ENCODE assay signal across 8 cellular contexts in genomic region chr1:230185076-230186001, GRCh38.
A peak's percentile ranks its signal among the peaks of the same experiment; 100 is the strongest.
DNase-seq lines count a peak whose midpoint lies in the region; ATAC-seq, FAIRE-seq and TF ChIP-seq lines count a peak whose summit lies in the region.

No MANE protein-coding gene starts in this region.

- TF ChIP-seq RAD21 in HCT116 (IDR thresholded peaks at IDR 0.05; ENCODE audit: low read depth) (no peak), HepG2 (CRISPR knock-in tag; IDR thresholded peaks at IDR 0.05) (no peak)

- no peaks in the 10 kb centered on the region for H3K9me2 ChIP-seq in HCT116 (ENCODE audit: insufficient read depth)

- BruUV-seq in A673 (replicated peaks; lab: Mats Ljungman, UMichigan) = no TSS peak
- BruUV-seq in HCT116 (replicated peaks; lab: Mats Ljungman, UMichigan) = no TSS peak
- TSS peak; percentile 92 for BruUV-seq in HepG2 (replicated peaks; lab: Mats Ljungman, UMichigan)

- RAD21 ChIA-PET in HCT116 (lab: Charles Lee; ENCODE audit: low non-redundant PET in 1 of 2, low total read pairs in 2 of 2, uncharacterized antibody in 2 of 2, unreplicated experiment in 2 of 2) = interaction anchor here in 1 of 2 experiments (0.7 kb wide), 1 partner anchor 124 kb away, joined by 3 read pairs; no protein-coding TSS in a partner anchor

- H3K9me3 ChIP-seq in A673 (ENCODE audit: low read depth, low read length, poor library complexity, severe bottlenecking) (no peaks in the 10 kb centered on the region), HCT116 (ENCODE audit: control insufficient read depth in 1 of 2, insufficient read depth in 1 of 2, low read depth in 1 of 2, low read length in 2 of 2) (no peaks in the 10 kb centered on the region), HepG2 (ENCODE audit: low read length) (no peaks in the 10 kb centered on the region)

- H3K36me3 Mint-ChIP-seq in activated T-helper 1 cell treated with anti-CD3 and anti-CD28 coated beads, Interleukin-12 subunit alpha, Interleukin-12 subunit beta, Interleukin-2, Interleukin-4 antibody, amounts not matched to agents 30 ng/mL and 10 ng/mL and 1 ng/mL, durations not matched to agents 14 hours and 24 hours and 36 hours (ENCODE audit: low read depth) = peaks cover 34% of the 10 kb centered on the region

- H3K4me1 ChIP-seq in A673 (ENCODE audit: insufficient read depth, low read length, poor library complexity, severe bottlenecking) = peaks cover 21% of the 10 kb centered on the region
- peaks cover 18 to 21% of the 10 kb centered on the region in 2 experiments for H3K4me1 ChIP-seq in HCT116 (ENCODE audit: control insufficient read depth in 1 of 2, insufficient read depth in 2 of 2, low read length in 2 of 2)
- H3K4me1 ChIP-seq in HepG2 (ENCODE audit: insufficient read depth, low read length) = peaks cover 23% of the 10 kb centered on the region

- CTCF ChIA-PET in A673 (lab: Charles Lee) (no interaction called here), HCT116 (lab: Charles Lee) (no interaction called here), HepG2 (lab: Yijun Ruan, JAX; ENCODE audit: low intra/inter-chr PET ratio, low total read pairs) (no interaction called here)

- H3K4me1 Mint-ChIP-seq in activated T-helper 1 cell treated with anti-CD3 and anti-CD28 coated beads, Interleukin-12 subunit alpha, Interleukin-12 subunit beta, Interleukin-2, Interleukin-4 antibody, amounts not matched to agents 30 ng/mL and 10 ng/mL and 1 ng/mL, durations not matched to agents 14 hours and 24 hours and 36 hours (ENCODE audit: low read depth) = peaks cover 41% of the 10 kb centered on the region

- H3K9me3 Mint-ChIP-seq in activated T-helper 1 cell treated with anti-CD3 and anti-CD28 coated beads, Interleukin-12 subunit alpha, Interleukin-12 subunit beta, Interleukin-2, Interleukin-4 antibody, amounts not matched to agents 30 ng/mL and 10 ng/mL and 1 ng/mL, durations not matched to agents 14 hours and 24 hours and 36 hours = peaks cover 4% of the 10 kb centered on the region

- intact Hi-C loops in A673 (cut with micrococcal nuclease; ENCODE audit: unreplicated experiment) = no loop called here
- intact Hi-C loops in HCT116 (cut with micrococcal nuclease) = no loop called here
- intact Hi-C loops in activated T-helper 1 cell treated with anti-CD3 and anti-CD28 coated beads, Interleukin-12 subunit alpha, Interleukin-12 subunit beta, Interleukin-2, Interleukin-4 antibody, amounts not matched to agents 30 ng/mL and 10 ng/mL and 1 ng/mL, durations not matched to agents 14 hours and 24 hours and 36 hours (cut with micrococcal nuclease) = loop anchor here (1.0 to 5.0 kb wide), 4 partner anchors 25 to 523 kb away; no protein-coding TSS in a partner anchor
- intact Hi-C loops in HepG2 (cut with micrococcal nuclease; ENCODE audit: unreplicated experiment) = loop anchor here (1.0 kb wide), 1 partner anchor 27 kb away; no protein-coding TSS in a partner anchor

- TF ChIP-seq POLR2A in HCT116 (IDR thresholded peaks at IDR 0.05; ENCODE audit: borderline replicate concordance, extremely low read depth, insufficient read depth, insufficient read length) (no peak), HepG2 (IDR thresholded peaks at IDR 0.05; ENCODE audit: insufficient read depth in 1 of 2, low read depth in 2 of 2, low read length in 2 of 2) (no peak)

- POLR2A ChIA-PET in A673 (lab: Charles Lee; ENCODE audit: low non-redundant PET) (interaction anchor here (0.8 kb wide), 1 partner anchor 51 kb away, joined by 3 read pairs; no protein-coding TSS in a partner anchor), HCT116 (lab: Charles Lee) (no interaction called here), HepG2 (lab: Yijun Ruan, JAX) (interaction anchor here (1.0 to 1.7 kb wide), 7 partner anchors 8 to 79 kb away, joined by 3 to 8 read pairs (median 4); no protein-coding TSS in a partner anchor)

- TF ChIP-seq CTCF in A673 (conservative IDR thresholded peaks at IDR 0.05; ENCODE audit: low read depth, low read length) (no peak), HCT116 (IDR thresholded peaks at IDR 0.05 in 2 of 3, conservative IDR thresholded peaks at IDR 0.05 in 1 of 3; ENCODE audit: borderline replicate concordance in 1 of 3, insufficient read depth in 1 of 3, low read depth in 2 of 3, low read length in 2 of 3) (no peak), HepG2 (CRISPR knock-in tag; IDR thresholded peaks at IDR 0.05) (no peak)

- peak overlapping the region; percentile 54 for H3K4me2 ChIP-seq in HCT116 (ENCODE audit: low read length)
- peak overlapping the region; percentile 71 for H3K4me2 ChIP-seq in HepG2 (ENCODE audit: low read depth, low read length)

- H2AFZ ChIP-seq in HCT116 (ENCODE audit: low read depth, low read length, poor library complexity, severe bottlenecking) (no peak overlapping the region), HepG2 (ENCODE audit: low read length) (no peak overlapping the region)

- H3K9ac ChIP-seq in HCT116 (ENCODE audit: low read length) (no peak overlapping the region), HepG2 (ENCODE audit: insufficient read depth, low read depth, low read length) (peak overlapping the region; percentile 69)

- 70% methylated on average over 10 of the region's 10 CpGs for WGBS in HepG2 (ENCODE audit: low lambda C conversion rate)

- ATAC-seq in HCT116 (0 out of 2 replicates have a peak, but pooled peaks have one; percentile 6), HepG2 (no peak), GM19023 (IDR thresholded peaks at IDR 0.05; ENCODE audit: unreplicated experiment) (no peak)

- TF ChIP-seq EP300 in HepG2 (IDR thresholded peaks at IDR 0.05; ENCODE audit: low read depth in 2 of 2, low read length in 2 of 2) (no peak), HepG2 (CRISPR knock-in tag; IDR thresholded peaks at IDR 0.05; ENCODE audit: borderline replicate concordance) (no peak)

- in situ Hi-C loops in HepG2 (cut with HindIII; ENCODE audit: extremely low pct_ligation_motif_present, low pct_unique_long_range_greater_than_20kb) = no loop called here

- H3K36me3 ChIP-seq in A673 (ENCODE audit: insufficient read depth, low read length, poor library complexity, severe bottlenecking) (no peaks in the 10 kb centered on the region), HCT116 (ENCODE audit: control insufficient read depth in 1 of 2, insufficient read depth in 2 of 2, low read length in 2 of 2) (no peaks in the 10 kb centered on the region), HepG2 (replicated peaks in 1 of 2; ENCODE audit: control insufficient read depth in 1 of 2, insufficient read depth in 2 of 2, low read length in 2 of 2) (peaks cover 0 to 3% of the 10 kb centered on the region in 2 experiments; a peak in 2 of 5 replicates)

- H3K79me2 ChIP-seq in HCT116 (ENCODE audit: insufficient read depth, low read length) (no peaks in the 10 kb centered on the region; the same call in 1 of the 2 replicates), HepG2 (ENCODE audit: insufficient read depth, low read length) (no peaks in the 10 kb centered on the region)

- no peaks in the 10 kb centered on the region for H3K27me3 Mint-ChIP-seq in activated T-helper 1 cell treated with anti-CD3 and anti-CD28 coated beads, Interleukin-12 subunit alpha, Interleukin-12 subunit beta, Interleukin-2, Interleukin-4 antibody, amounts not matched to agents 30 ng/mL and 10 ng/mL and 1 ng/mL, durations not matched to agents 14 hours and 24 hours and 36 hours (ENCODE audit: insufficient read depth)

- H3K27ac ChIP-seq in A673 (ENCODE audit: low read depth, low read length, poor library complexity, severe bottlenecking) (peak overlapping the region; percentile 39), HCT116 (ENCODE audit: low read depth, low read length) (no peak overlapping the region), HepG2 (ENCODE audit: extremely low read length, insufficient read depth, low read length) (peak overlapping the region; percentile 72)

- H3K27me3 ChIP-seq in A673 (replicated peaks; ENCODE audit: insufficient read depth, low read depth, low read length, poor library complexity) (no peaks in the 10 kb centered on the region), HCT116 (ENCODE audit: insufficient read depth, low read length) (no peaks in the 10 kb centered on the region), HepG2 (ENCODE audit: control insufficient read depth in 1 of 2, insufficient read depth in 2 of 2, low read length in 2 of 2) (no peaks in the 10 kb centered on the region)

- H3K4me3 ChIP-seq in A673 (ENCODE audit: low read depth, low read length, poor library complexity, severe bottlenecking) (no peak overlapping the region), HCT116 (replicated peaks in 1 of 2; ENCODE audit: low read depth in 1 of 2, low read length in 2 of 2) (no peak overlapping the region), HepG2 (replicated peaks in 1 of 3; ENCODE audit: insufficient read depth in 1 of 3, low read depth in 2 of 3, low read length in 3 of 3) (peak overlapping the region in 2 of 3 experiments; percentile 21 to 40; a peak in 4 of 6 replicates)

- H4K20me1 ChIP-seq in HCT116 (ENCODE audit: insufficient read depth) (no peaks in the 10 kb centered on the region), HepG2 (ENCODE audit: insufficient read depth, low read length) (no peaks in the 10 kb centered on the region)

- H3K4me3 Mint-ChIP-seq in activated T-helper 1 cell treated with anti-CD3 and anti-CD28 coated beads, Interleukin-12 subunit alpha, Interleukin-12 subunit beta, Interleukin-2, Interleukin-4 antibody, amounts not matched to agents 30 ng/mL and 10 ng/mL and 1 ng/mL, durations not matched to agents 14 hours and 24 hours and 36 hours = no peak overlapping the region

- no peak for FAIRE-seq in HepG2 (lab: Jason Lieb, UNC)

- peak overlapping the region; percentile 74 for H3K27ac Mint-ChIP-seq in activated T-helper 1 cell treated with anti-CD3 and anti-CD28 coated beads, Interleukin-12 subunit alpha, Interleukin-12 subunit beta, Interleukin-2, Interleukin-4 antibody, amounts not matched to agents 30 ng/mL and 10 ng/mL and 1 ng/mL, durations not matched to agents 14 hours and 24 hours and 36 hours

- no peak for DNase-seq in A673 (ENCODE audit: low spot score)
- DNase-seq in HCT116 (ENCODE audit: low read depth, low spot score) = no peak
- DNase-seq in activated T-helper 1 cell treated with anti-CD3 and anti-CD28 coated beads, Interleukin-12 subunit alpha, Interleukin-12 subunit beta, Interleukin-2, Interleukin-4 antibody, amounts not matched to agents 30 ng/mL and 10 ng/mL and 1 ng/mL, durations not matched to agents 14 hours and 24 hours and 36 hours (ENCODE audit: low spot score) = no peak
- no peak for DNase-seq in HepG2 (ENCODE audit: low spot score)
- DNase-seq in activated CD4-positive, CD25-positive, alpha-beta regulatory T cell (lab: John Stamatoyannopoulos, UW) = no peak
- no peak for DNase-seq in dedifferentiated amniotic fluid mesenchymal stem cell (ENCODE audit: extremely low spot score)
- DNase-seq in NAMALWA (ENCODE audit: low spot score) = no peak

TF ChIP-seq in HCT116, 20 proteins besides CTCF, POLR2A, EP300 and RAD21 (continues in another document):
- no peak for TF ChIP-seq EZH2 (IDR thresholded peaks at IDR 0.05)

TF ChIP-seq in HepG2, 621 proteins besides CTCF, POLR2A, EP300 and RAD21 (continues in another document):
- TF ChIP-seq SRSF4 (IDR thresholded peaks at IDR 0.05; ENCODE audit: low read depth, low read length, poor library complexity, severe bottlenecking) (no peak), CENPBD1 (CRISPR knock-in tag; IDR thresholded peaks at IDR 0.05; ENCODE audit: borderline replicate concordance, low read depth) (no peak)

Comparison
In these comparisons a context has a peak if more than half of its experiments do, and no peak if none do; other contexts are left out.
1. H3K4me3 ChIP-seq: peak in HepG2 (2 of 3); none in A673 (single experiment) and HCT116 (0 of 2).
2. intact Hi-C loops: an anchor here in activated T-helper 1 cell treated with anti-CD3 and anti-CD28 coated beads, Interleukin-12 subunit alpha, Interleukin-12 subunit beta, Interleukin-2, Interleukin-4 antibody, amounts not matched to agents 30 ng/mL and 10 ng/mL and 1 ng/mL, durations not matched to agents 14 hours and 24 hours and 36 hours (1.0 to 5.0 kb wide) and HepG2 (1.0 kb wide); none called in A673 and HCT116.